ENCODE assay signal across 28 cellular contexts in genomic region chrY:14628208-14628607, GRCh38.
"Had no signal": no experiment of that assay in that cellular context is flagged by ENCODE, and none has a peak within 500 bp of the region (broad histone marks: within the 10 kb centered on the region; RNA-seq: fewer than 3 reads in every experiment).

No MANE protein-coding gene starts in this region.

- DNase-seq: colonic mucosa; cortex of kidney; dermis blood vessel endothelial cell; dorsolateral prefrontal cortex; effector CD4-positive, alpha-beta T cell; effector CD8-positive, alpha-beta T cell; effector memory CD4-positive, alpha-beta T cell; effector memory CD8-positive, alpha-beta T cell; endodermal cell; erythroblast; esophagus squamous epithelium; foreskin fibroblast; foreskin keratinocyte; foreskin melanocyte; gastrocnemius medialis; glutamatergic neuron; head of caudate nucleus; heart left ventricle; heart right ventricle had no signal

- H3K27ac ChIP-seq: colonic mucosa, coronary artery, dorsolateral prefrontal cortex, epithelial cell of prostate, esophagus muscularis mucosa, esophagus squamous epithelium, foreskin keratinocyte, gastrocnemius medialis, gastroesophageal sphincter, heart left ventricle, heart right ventricle had no signal

- H3K4me3 ChIP-seq: colonic mucosa, coronary artery, dorsolateral prefrontal cortex, esophagus muscularis mucosa, esophagus squamous epithelium, gastrocnemius medialis, gastroesophageal sphincter, heart left ventricle, heart right ventricle had no signal

- H3K36me3 ChIP-seq: colonic mucosa, esophagus squamous epithelium, gastrocnemius medialis, gastroesophageal sphincter, heart left ventricle, heart right ventricle had no signal

- FAIRE-seq: colon, endometrium, endothelial cell of umbilical vein, frontal cortex had no signal

- H3K9me3 ChIP-seq: colonic mucosa, esophagus muscularis mucosa, esophagus squamous epithelium, gastrocnemius medialis, gastroesophageal sphincter, heart left ventricle, heart right ventricle had no signal

- H3K27me3 ChIP-seq: colonic mucosa, dorsolateral prefrontal cortex, esophagus muscularis mucosa, esophagus squamous epithelium, foreskin keratinocyte, gastrocnemius medialis, gastroesophageal sphincter, heart left ventricle, heart right ventricle had no signal

- H3K4me1 ChIP-seq: colonic mucosa, esophagus muscularis mucosa, foreskin keratinocyte, gastrocnemius medialis, gastroesophageal sphincter, heart left ventricle, heart right ventricle had no signal

- ATAC-seq: effector memory CD8-positive, alpha-beta T cell; esophagus mucosa; foreskin keratinocyte; gastrocnemius medialis; gastroesophageal sphincter; heart left ventricle; heart right ventricle had no signal
